Comparison of ENCODE assay signal across 7 cellular contexts in genomic region chr9:72480261-72480660, GRCh38. TPM values are rescaled to one million over a fixed set of nuclear protein-coding genes. Genes with fewer than 3 reads are reported as not detected.
"Had no signal": no experiment of that assay in that cellular context is flagged by ENCODE, and none has a peak within 500 bp of the region (broad histone marks: within the 10 kb centered on the region; RNA-seq: fewer than 3 reads in every experiment).

No MANE protein-coding gene starts in this region.

RNA-seq across cellular contexts. Expression of gene TMC1, which starts 41.1 kb away (rescaled TPM):
- total RNA-seq: LHCN-M2, MCF 10A, NCI-H460, OCI-LY7, Right ventricle myocardium inferior, RPMI7951, SJCRH30 had no signal
